8 cellular contexts compared by ENCODE assay signal in genomic region chr6:116100419-116101297, GRCh38. TPM values are rescaled to one million over a fixed set of nuclear protein-coding genes. Genes with fewer than 3 reads are reported as not detected.
A peak's percentile ranks its signal among the peaks of the same experiment; 100 is the strongest.
DNase-seq lines count a peak whose midpoint lies in the region; ATAC-seq, FAIRE-seq and TF ChIP-seq lines count a peak whose summit lies in the region.

TSS of gene NT5DC1 (plus strand) at chr6:116100853. CDS start at chr6:116100931, 78 bp downstream.

- dilution Hi-C loops in endothelial cell of umbilical vein (cut with MboI; ENCODE audit: extremely low pct_ligation_motif_present, low sequenced_read_pairs): no loop called here

- H3K4me1 ChIP-seq in NT2/D1 (ENCODE audit: insufficient read depth, insufficient read length) (no peaks in the 10 kb centered on the region), endothelial cell of umbilical vein (ENCODE audit: control insufficient read depth, extremely low read depth, insufficient read depth, low read length) (peaks cover 11% of the 10 kb centered on the region), mononuclear cell (ENCODE audit: insufficient read depth, low read length) (peaks cover 30% of the 10 kb centered on the region)

- no peaks in the 10 kb centered on the region for H4K20me1 ChIP-seq in endothelial cell of umbilical vein (replicated peaks; ENCODE audit: control insufficient read depth, extremely low read depth, insufficient read depth, low read length)

- H3K4me3 ChIP-seq in NT2/D1 (ENCODE audit: insufficient read length, low read depth): peak within 1 kb of the TSS; percentile 82
- H3K4me3 ChIP-seq in endothelial cell of umbilical vein (replicated peaks in 1 of 3; ENCODE audit: insufficient read depth in 1 of 3, low read depth in 1 of 3, low read length in 3 of 3): peak within 1 kb of the TSS; percentile 49 to 85 (median 62)
- H3K4me3 ChIP-seq in mononuclear cell (ENCODE audit: low read length): peak within 1 kb of the TSS; percentile 65

- POLR2A ChIA-PET in endothelial cell of umbilical vein (lab: Charles Lee): no interaction called here

- BruUV-seq in endothelial cell of umbilical vein (replicated peaks; lab: Mats Ljungman, UMichigan): TSS peak; percentile 43

- peak within 1 kb of the TSS; percentile 70 for H2AFZ ChIP-seq in endothelial cell of umbilical vein (ENCODE audit: low read depth, low read length)

- DNase-seq in Caki2 (ENCODE audit: low read depth) (peak; percentile 82), HS-27A (ENCODE audit: low read depth) (peak; percentile 61), NT2/D1 (ENCODE audit: low read depth, low spot score) (peak; percentile 58), endothelial cell of umbilical vein (ENCODE audit: low read depth, low spot score) (peak; percentile 80)
- peak; percentile 65 for DNase-seq in activated CD8-positive, alpha-beta memory T cell treated with anti-CD3 and anti-CD28 coated beads, Interleukin-2, amount 50 U/mL, for 24 hours (ENCODE audit: extremely low read depth)
- DNase-seq in stimulated activated CD8-positive, alpha-beta memory T cell treated with anti-CD3 and anti-CD28 coated beads, Interleukin-4, amount 100 ng/mL, for 24 hours (ENCODE audit: low read depth): peak; percentile 80

- TF ChIP-seq POLR2A in endothelial cell of umbilical vein (IDR thresholded peaks at IDR 0.05; ENCODE audit: low read depth, low read length): peak; percentile 63

- no peaks in the 10 kb centered on the region for H3K79me2 ChIP-seq in endothelial cell of umbilical vein (ENCODE audit: control insufficient read depth, insufficient read depth, low read length)

- H3K9ac ChIP-seq in NT2/D1 (ENCODE audit: insufficient read length, low read depth): peak within 1 kb of the TSS; percentile 94
- H3K9ac ChIP-seq in endothelial cell of umbilical vein (replicated peaks; ENCODE audit: extremely low read depth, insufficient read depth, low read length): peak within 1 kb of the TSS; percentile 76

- H3K9me3 ChIP-seq in NT2/D1 (ENCODE audit: insufficient read depth, low read length) (peaks cover 11% of the 10 kb centered on the region), endothelial cell of umbilical vein (replicated peaks; ENCODE audit: control insufficient read depth, insufficient read depth, low read length) (no peaks in the 10 kb centered on the region), mononuclear cell (ENCODE audit: low read depth, low read length) (no peaks in the 10 kb centered on the region)

- peaks cover 5% of the 10 kb centered on the region for H3K36me3 ChIP-seq in NT2/D1 (ENCODE audit: insufficient read depth, insufficient read length, low read length)
- H3K36me3 ChIP-seq in endothelial cell of umbilical vein (ENCODE audit: control insufficient read depth in 2 of 2, extremely low read depth in 1 of 2, insufficient read depth in 2 of 2, low read length in 2 of 2): no peaks in the 10 kb centered on the region

- intact Hi-C loops in endothelial cell of umbilical vein (cut with micrococcal nuclease): no loop called here

- ATAC-seq in GM19468 (IDR thresholded peaks at IDR 0.05; ENCODE audit: extremely low read depth, unreplicated experiment): peak; percentile 90

- H3K27ac ChIP-seq in endothelial cell of umbilical vein (ENCODE audit: insufficient read depth, low read depth, low read length): peak within 1 kb of the TSS; percentile 36

- TF ChIP-seq CTCF in endothelial cell of umbilical vein (IDR thresholded peaks at IDR 0.05; ENCODE audit: extremely low read depth in 1 of 2, insufficient read depth in 1 of 2, low read depth in 1 of 2, low read length in 2 of 2): peak in 1 of 2 donors; percentile 32

- CTCF ChIA-PET in endothelial cell of umbilical vein (lab: Charles Lee): interaction anchor here (0.9 to 4.0 kb wide), 5 partner anchors 11 to 92 kb away, joined by 3 to 43 read pairs (median 11); no protein-coding TSS in a partner anchor

- H3K27me3 ChIP-seq in NT2/D1 (ENCODE audit: insufficient read depth, insufficient read length) (no peaks in the 10 kb centered on the region), endothelial cell of umbilical vein (ENCODE audit: control insufficient read depth in 2 of 2, insufficient read depth in 2 of 2, low read length in 2 of 2) (peaks cover 0 to 3% of the 10 kb centered on the region in 2 experiments), mononuclear cell (ENCODE audit: insufficient read depth, low read length) (no peaks in the 10 kb centered on the region)

- H3K9me1 ChIP-seq in endothelial cell of umbilical vein (replicated peaks; ENCODE audit: control insufficient read depth, extremely low read depth, insufficient read depth, low read length): no peaks in the 10 kb centered on the region

- FAIRE-seq in endothelial cell of umbilical vein (lab: Jason Lieb, UNC): peak; percentile 72

- in situ Hi-C loops in Caki2 (cut with HindIII; ENCODE audit: low pct_unique_long_range_greater_than_20kb, low sequenced_read_pairs): no loop called here

- H3K4me2 ChIP-seq in endothelial cell of umbilical vein (ENCODE audit: insufficient read depth, low read length): peak within 1 kb of the TSS; percentile 94

TF ChIP-seq in endothelial cell of umbilical vein, 7 proteins besides CTCF, POLR2A, EP300 and RAD21:
- TF ChIP-seq MYC (IDR thresholded peaks at IDR 0.05; ENCODE audit: low read depth, low read length): no peak
- peak; percentile 75 for TF ChIP-seq POLR2AphosphoS5 (IDR thresholded peaks at IDR 0.05; ENCODE audit: insufficient read depth, low read depth, low read length)

RNA-seq across cellular contexts. Expression of gene NT5DC1, which starts in this region (rescaled TPM):
- total RNA-seq in Caki2 (2014; rRNA removed; shearing (Covaris generic); ENCODE audit: low replicate concordance): 9.4 and 12.3 TPM in 2 replicates
- total RNA-seq in endothelial cell of umbilical vein (23.8 and 24.3 TPM in 2 replicates), mononuclear cell (6.5 TPM)
- polyA plus RNA-seq in endothelial cell of umbilical vein: 6.6 and 11.3 TPM in 2 replicates
- polyA plus RNA-seq in endothelial cell of umbilical vein (2011; cell fraction: cytosol; rRNA removed): 10.9 and 12.7 TPM in 2 replicates
- polyA plus RNA-seq in endothelial cell of umbilical vein (2011; cell fraction: nucleus; rRNA removed): 8.9 and 10.7 TPM in 2 replicates
- 16.1 and 19.9 TPM in 2 replicates for polyA plus RNA-seq in endothelial cell of umbilical vein (2012)
- polyA minus RNA-seq in endothelial cell of umbilical vein: 12.0 and 13.5 TPM in 2 replicates
- 31.9 TPM for polyA minus RNA-seq in endothelial cell of umbilical vein (2011; cell fraction: cytosol; rRNA and poly(A)+ RNA removed)
- 13.2 and 17.1 TPM in 2 replicates for polyA minus RNA-seq in endothelial cell of umbilical vein (2011; cell fraction: nucleus; rRNA and poly(A)+ RNA removed)

Comparison
In these comparisons a context has a peak if more than half of its experiments do, and no peak if none do; other contexts are left out.
1. Peak in every context shown above with its lines: DNase-seq, ATAC-seq, H3K4me3 ChIP-seq and H3K27ac ChIP-seq.